Comparison of ENCODE assay signal across 15 cellular contexts in genomic region chr2:239036819-239037558, GRCh38.
DNase-seq lines count a peak whose midpoint lies in the region; ATAC-seq, FAIRE-seq and TF ChIP-seq lines count a peak whose summit lies in the region.
"Had no signal": no experiment of that assay in that cellular context is flagged by ENCODE, and none has a peak within 500 bp of the region (broad histone marks: within the 10 kb centered on the region; RNA-seq: fewer than 3 reads in every experiment).

No MANE protein-coding gene starts in this region.

- H3K27me3 ChIP-seq in H1 (replicated peaks in 1 of 4; ENCODE audit: control insufficient read depth in 3 of 4, extremely low read depth in 1 of 4, insufficient read depth in 3 of 4, low read length in 3 of 4) (no peaks in the 10 kb centered on the region), neural progenitor cell (peaks cover 9% of the 10 kb centered on the region), MG63 (peaks cover 5% of the 10 kb centered on the region; the same call in 1 of the 2 replicates)

- H3K4me1 Mint-ChIP-seq in natural killer cell treated with Interleukin-12 subunit alpha and Interleukin-12 subunit beta and Interleukin-15 and Interleukin-18, amount 100 ng/mL, for 72 hours (ENCODE audit: low read depth in 2 of 2) = no peaks in the 10 kb centered on the region
- H3K4me1 Mint-ChIP-seq in natural killer cell = no peaks in the 10 kb centered on the region
- peaks cover 7% of the 10 kb centered on the region for H3K4me1 Mint-ChIP-seq in neural progenitor cell
- H3K4me1 Mint-ChIP-seq: CD4-positive, alpha-beta memory T cell had no signal

- H3K56ac ChIP-seq in H1 (replicated peaks; ENCODE audit: insufficient read length, low read depth, low read length) = no peak overlapping the region

- no peak overlapping the region for H2AK5ac ChIP-seq in H1 (ENCODE audit: low read depth, low read length)

- H3K23ac ChIP-seq in H1 (ENCODE audit: insufficient read length) = no peak overlapping the region

- CTCF ChIA-PET in H1 (lab: Charles Lee; ENCODE audit: partially characterized antibody) = no interaction called here

- H2BK12ac ChIP-seq in H1 (ENCODE audit: low read depth, low read length) = no peak overlapping the region

- no peak for TF ChIP-seq RAD21 in H1 (IDR thresholded peaks at IDR 0.05 in 1 of 2, conservative IDR thresholded peaks at IDR 0.05 in 1 of 2; ENCODE audit: low read depth in 2 of 2, low read length in 2 of 2)

- no peak overlapping the region; the same call in 1 of the 2 replicates for H3K18ac ChIP-seq in H1 (ENCODE audit: extremely low read depth, low read length)

- H4K20me1 ChIP-seq in H1 (replicated peaks in 1 of 2; ENCODE audit: control insufficient read depth in 1 of 2, insufficient read depth in 2 of 2, low read length in 2 of 2) (no peaks in the 10 kb centered on the region), neural progenitor cell (ENCODE audit: low read depth) (no peaks in the 10 kb centered on the region)

- intact Hi-C loops in natural killer cell (cut with micrococcal nuclease) = loop anchor here (5.0 kb wide), 1 partner anchor 1110 kb away; no protein-coding TSS in a partner anchor

- POLR2A ChIA-PET in H1 (lab: Charles Lee; ENCODE audit: partially characterized antibody) = no interaction called here

- H2BK15ac ChIP-seq in H1 (ENCODE audit: low read length) = no peak overlapping the region

- H3K23me2 ChIP-seq in H1 (ENCODE audit: low read depth, low read length) = no peaks in the 10 kb centered on the region

- no peak overlapping the region for H2AFZ ChIP-seq in H1 (ENCODE audit: low read length)
- H2AFZ ChIP-seq in neural progenitor cell (replicated peaks) = no peak overlapping the region
- H2AFZ ChIP-seq: GM23248 had no signal

- DNase-seq in natural killer cell treated with Interleukin-12 subunit alpha and Interleukin-12 subunit beta and Interleukin-15 and Interleukin-18, amount 100 ng/mL, for 72 hours (ENCODE audit: low spot score) = peak; percentile 42
- DNase-seq in natural killer cell = no peak
- no peak for DNase-seq in H1 (ENCODE audit: low read depth in 1 of 2, low spot score in 2 of 2)
- DNase-seq in neural progenitor cell (ENCODE audit: low spot score) = no peak
- DNase-seq in midbrain (lab: John Stamatoyannopoulos, UW) = no peak
- DNase-seq in MG63 = no peak
- DNase-seq in NCI-H2171 (lab: John Stamatoyannopoulos, UW) = no peak
- DNase-seq: CD4-positive, alpha-beta memory T cell; DMS79; GM23248 had no signal

- no peak for TF ChIP-seq CTCF in natural killer cell (IDR thresholded peaks at IDR 0.05)
- no peak for TF ChIP-seq CTCF in H1 (IDR thresholded peaks at IDR 0.05; ENCODE audit: control extremely low read depth in 1 of 3, insufficient read depth in 1 of 3, low read depth in 1 of 3, low read length in 3 of 3)
- TF ChIP-seq CTCF in neural progenitor cell (IDR thresholded peaks at IDR 0.05) = no peak

- WGBS in H1 (ENCODE audit: extremely low coverage in 1 of 2, insufficient coverage in 1 of 2, insufficient read length in 1 of 2, insufficient replicate concordance in 2 of 2, low coverage in 1 of 2, low lambda C conversion rate in 2 of 2, missing lambda C conversion rate in 1 of 2), 2 experiments = 92% methylated on average over 15 of the region's 21 CpGs; no CpG with 5 or more reads in 1 of the 2 experiments

- no peak for ATAC-seq in natural killer cell treated with Interleukin-12 subunit alpha and Interleukin-12 subunit beta and Interleukin-15 and Interleukin-18, amount 100 ng/mL, for 72 hours
- ATAC-seq in natural killer cell = no peak
- ATAC-seq: GM12878 had no signal

- H3K9me3 ChIP-seq in H1 (ENCODE audit: insufficient read depth in 2 of 2, low read depth in 1 of 2, low read length in 1 of 2) = no peaks in the 10 kb centered on the region
- no peaks in the 10 kb centered on the region for H3K9me3 ChIP-seq in neural progenitor cell (ENCODE audit: low read depth)
- H3K9me3 ChIP-seq in MG63 = 0 out of 2 replicates have a peak, but pooled peaks cover 1% of the 10 kb centered on the region
- H3K9me3 ChIP-seq: A549, BE2C had no signal

- TF ChIP-seq EP300 in H1 (IDR thresholded peaks at IDR 0.05; ENCODE audit: borderline replicate concordance in 1 of 2, low read depth in 2 of 2, low read length in 2 of 2) = no peak

- no peak overlapping the region for H3K4ac ChIP-seq in H1 (replicated peaks; ENCODE audit: insufficient read length, low read depth, low read length)

- H4K5ac ChIP-seq in H1 (ENCODE audit: insufficient read length, low read depth, low read length) = no peak overlapping the region

- peak overlapping the region; percentile 31; the same call in 1 of the 2 replicates for H4K8ac ChIP-seq in H1 (ENCODE audit: extremely low read depth, insufficient read depth, low read length)

- no peaks in the 10 kb centered on the region for H3K79me2 ChIP-seq in H1 (ENCODE audit: control insufficient read depth in 1 of 2, insufficient read depth in 2 of 2, low read length in 2 of 2)
- H3K79me2 ChIP-seq in neural progenitor cell (ENCODE audit: low read depth) = no peaks in the 10 kb centered on the region

- H3K4me2 ChIP-seq in H1 (ENCODE audit: insufficient read depth in 1 of 2, low read depth in 2 of 2, low read length in 2 of 2) (no peak overlapping the region), neural progenitor cell (no peak overlapping the region)
- H3K4me2 ChIP-seq: A549 had no signal

- no peak overlapping the region for H4K91ac ChIP-seq in H1 (replicated peaks; ENCODE audit: insufficient read length, low read length)

- H3K4me3 Mint-ChIP-seq in natural killer cell treated with Interleukin-12 subunit alpha and Interleukin-12 subunit beta and Interleukin-15 and Interleukin-18, amount 100 ng/mL, for 72 hours = no peak overlapping the region
- H3K4me3 Mint-ChIP-seq in natural killer cell (no peak overlapping the region), neural progenitor cell (no peak overlapping the region)

- no peak overlapping the region for H2BK120ac ChIP-seq in H1 (replicated peaks; ENCODE audit: low read depth, low read length)

- no peak for FAIRE-seq in H1 (lab: Jason Lieb, UNC)
- FAIRE-seq: A549, GM12878, GM18507 had no signal

- H3K4me3 ChIP-seq in H1 (ENCODE audit: extremely low read depth in 1 of 4, insufficient read depth in 2 of 4, low read depth in 3 of 4, low read length in 4 of 4) (no peak overlapping the region), neural progenitor cell (no peak overlapping the region), MG63 (no peak overlapping the region)
- H3K4me3 ChIP-seq: A549, GM12878, GM23248 had no signal

- no peak overlapping the region for H2BK5ac ChIP-seq in H1 (ENCODE audit: low read depth, low read length)

- no peak for TF ChIP-seq POLR2A in H1 (IDR thresholded peaks at IDR 0.05; ENCODE audit: control extremely low read depth in 1 of 2, low read depth in 2 of 2, low read length in 2 of 2)

- H3K36me3 ChIP-seq in H1 (ENCODE audit: control insufficient read depth in 2 of 4, insufficient read depth in 4 of 4, low read length in 3 of 4) = no peaks in the 10 kb centered on the region
- no peaks in the 10 kb centered on the region for H3K36me3 ChIP-seq in neural progenitor cell
- no peaks in the 10 kb centered on the region for H3K36me3 ChIP-seq in MG63
- H3K36me3 ChIP-seq: BE2C had no signal

- H3K36me3 Mint-ChIP-seq in natural killer cell treated with Interleukin-12 subunit alpha and Interleukin-12 subunit beta and Interleukin-15 and Interleukin-18, amount 100 ng/mL, for 72 hours = no peaks in the 10 kb centered on the region
- no peaks in the 10 kb centered on the region for H3K36me3 Mint-ChIP-seq in natural killer cell
- H3K36me3 Mint-ChIP-seq in neural progenitor cell = no peaks in the 10 kb centered on the region
- H3K36me3 Mint-ChIP-seq: CD4-positive, alpha-beta memory T cell had no signal

- H3K9me3 Mint-ChIP-seq in natural killer cell treated with Interleukin-12 subunit alpha and Interleukin-12 subunit beta and Interleukin-15 and Interleukin-18, amount 100 ng/mL, for 72 hours = no peaks in the 10 kb centered on the region
- H3K9me3 Mint-ChIP-seq in natural killer cell = no peaks in the 10 kb centered on the region
- H3K9me3 Mint-ChIP-seq in neural progenitor cell = peaks cover 4% of the 10 kb centered on the region
- H3K9me3 Mint-ChIP-seq: CD4-positive, alpha-beta memory T cell had no signal

- no peak overlapping the region for H3K27ac ChIP-seq in H1 (ENCODE audit: low read depth, low read length)
- no peak overlapping the region for H3K27ac ChIP-seq in neural progenitor cell
- H3K27ac ChIP-seq: A549, C4-2B, GM23248 had no signal

- H3K4me1 ChIP-seq in H1 (replicated peaks in 1 of 4; ENCODE audit: control insufficient read depth in 3 of 4, insufficient read depth in 4 of 4, low read length in 3 of 4) (peaks cover 0 to 4% (median 0%) of the 10 kb centered on the region in 4 experiments; a peak in 2 of 7 replicates), neural progenitor cell (no peaks in the 10 kb centered on the region)
- H3K4me1 ChIP-seq: BE2C had no signal

- H3K9ac ChIP-seq in H1 (replicated peaks in 1 of 4; ENCODE audit: extremely low read depth in 1 of 4, low read depth in 3 of 4, low read length in 3 of 4) = no peak overlapping the region
- H3K9ac ChIP-seq in neural progenitor cell = no peak overlapping the region
- H3K9ac ChIP-seq: GM23248 had no signal

- peaks cover 6 to 9% of the 10 kb centered on the region in 2 donors for H3K27me3 Mint-ChIP-seq in natural killer cell treated with Interleukin-12 subunit alpha and Interleukin-12 subunit beta and Interleukin-15 and Interleukin-18, amount 100 ng/mL, for 72 hours
- peaks cover 7 to 8% of the 10 kb centered on the region in 2 donors for H3K27me3 Mint-ChIP-seq in natural killer cell (ENCODE audit: low read depth in 2 of 2)
- H3K27me3 Mint-ChIP-seq in neural progenitor cell (ENCODE audit: insufficient read depth, low read depth) = peaks cover 2% of the 10 kb centered on the region

- no peak overlapping the region for H3K14ac ChIP-seq in H1 (ENCODE audit: insufficient read length)

- no peaks in the 10 kb centered on the region for H3F3A ChIP-seq in neural progenitor cell (ENCODE audit: low read depth)

- no peaks in the 10 kb centered on the region for H3K79me1 ChIP-seq in H1 (ENCODE audit: low read depth, low read length)

- no peak overlapping the region for H3K27ac Mint-ChIP-seq in natural killer cell treated with Interleukin-12 subunit alpha and Interleukin-12 subunit beta and Interleukin-15 and Interleukin-18, amount 100 ng/mL, for 72 hours
- H3K27ac Mint-ChIP-seq in natural killer cell (no peak overlapping the region), neural progenitor cell (peak overlapping the region; percentile 57)
- H3K27ac Mint-ChIP-seq: CD4-positive, alpha-beta memory T cell had no signal

- H2BK20ac ChIP-seq in H1 (ENCODE audit: low read length) = no peak overlapping the region

TF ChIP-seq in H1, 55 proteins besides CTCF, POLR2A, EP300 and RAD21 (continues in another document):
- no peak for TF ChIP-seq BCL11A (IDR thresholded peaks at IDR 0.05; ENCODE audit: low read depth in 2 of 2, low read length in 2 of 2)
- no peak for TF ChIP-seq ATF3 (IDR thresholded peaks at IDR 0.05; ENCODE audit: insufficient read depth, low read depth, low read length)
- TF ChIP-seq RFX5 (IDR thresholded peaks at IDR 0.05; ENCODE audit: borderline replicate concordance, low read depth, low read length) = no peak
- TF ChIP-seq FOSL1 (IDR thresholded peaks at IDR 0.05; ENCODE audit: insufficient read depth, low read depth, low read length) = no peak
